17 cellular contexts compared by ENCODE assay signal in the genomic region with DNA sequence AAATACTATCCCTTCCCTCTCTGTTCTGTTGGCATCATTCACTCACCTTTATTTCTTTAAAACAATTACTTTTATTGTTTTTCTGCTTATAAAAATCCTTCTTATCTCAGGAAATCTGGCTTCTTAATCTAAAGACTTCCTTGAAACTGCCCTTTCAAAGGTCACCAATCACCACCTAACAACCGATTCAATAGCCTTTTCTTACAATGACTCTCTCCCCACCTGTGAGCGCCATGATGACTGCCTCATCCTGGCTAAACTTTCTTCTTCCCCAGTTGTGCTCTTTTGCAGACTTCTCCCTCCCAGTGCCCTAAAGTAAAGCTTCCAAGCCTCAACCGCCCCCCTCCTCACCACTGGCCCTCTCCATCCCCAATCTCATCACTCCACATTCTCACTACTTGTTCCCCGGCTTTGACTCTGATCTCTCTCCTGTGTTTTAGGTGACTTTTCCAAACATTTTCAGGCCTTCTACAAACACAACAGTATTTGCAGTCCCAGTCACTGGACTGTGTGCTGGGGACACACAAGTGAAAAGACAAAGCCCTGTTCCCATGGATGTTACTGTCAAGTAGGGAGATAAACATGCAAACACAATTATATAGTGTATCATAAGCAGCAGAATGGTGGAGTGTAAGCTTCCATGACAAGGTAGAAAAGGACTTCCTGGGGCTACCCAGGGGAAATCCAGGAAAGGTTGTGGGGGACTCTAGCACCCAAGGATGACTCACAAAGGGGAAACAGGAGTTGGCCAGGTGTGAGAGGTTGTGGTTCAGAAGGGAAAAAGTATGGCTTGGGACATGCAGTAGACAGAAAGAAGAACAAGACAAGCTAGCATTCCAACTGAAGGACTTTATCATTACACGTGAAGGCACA. TPM values are rescaled to one million over a fixed set of nuclear protein-coding genes. Genes with fewer than 3 reads are reported as not detected.
DNase-seq lines count a peak whose midpoint lies in the region; ATAC-seq and TF ChIP-seq lines count a peak whose summit lies in the region.
"Had no signal": no experiment of that assay in that cellular context is flagged by ENCODE, and none has a peak within 500 bp of the region (broad histone marks: within the 10 kb centered on the region; RNA-seq: fewer than 3 reads in every experiment).

No MANE protein-coding gene starts in this region.

- no peak for ATAC-seq in GM19467 (IDR thresholded peaks at IDR 0.05; ENCODE audit: unreplicated experiment)

- DNase-seq in GM12865 (ENCODE audit: low read depth) = peak; percentile 24
- peak; percentile 18 for DNase-seq in LoVo (ENCODE audit: low spot score)
- DNase-seq in endodermal cell = peak; percentile 65
- DNase-seq in activated T-cell treated with anti-CD3 and anti-CD28 coated beads, Interleukin-2, amount 50 U/mL, for 48 hours = no peak
- no peak for DNase-seq in effector CD4-positive, alpha-beta T cell
- DNase-seq in activated T-cell treated with anti-CD3 and anti-CD28 coated beads, Interleukin-2, amount 50 U/mL, for 1 hour = no peak
- DNase-seq: amygdala, BE2C, islet precursor cell, MM.1S, naive B cell, right lobe of liver had no signal

- peaks cover 9% of the 10 kb centered on the region for H3K4me1 ChIP-seq in endodermal cell (ENCODE audit: control insufficient read depth, insufficient read depth, low read length)
- H3K4me1 ChIP-seq: BE2C had no signal

- H3K4me3 Mint-ChIP-seq in endodermal cell (no peak overlapping the region), nephron (peak overlapping the region in 1 of 3 experiments; percentile 46)
- H3K4me3 Mint-ChIP-seq: dendritic cell treated with granulocyte-macrophage colony-stimulating factor and Interleukin-4, amounts not matched to agents 40 ng/mL and 50 ng/mL, for 4 days; naive B cell; stimulated activated naive CD8-positive, alpha-beta T cell treated with anti-CD3 and anti-CD28 coated beads, Interleukin-15, Interleukin-2, amounts not matched to agents 100 ng/mL and 50 ng/mL, for 24 hours; T-helper 1 cell treated with Interleukin-12 subunit alpha and Interleukin-12 subunit beta and Interleukin-4 antibody, amounts not matched to agents 30 μg/mL and 1 μg/mL, for 36 hours had no signal

- no peaks in the 10 kb centered on the region for H3K27me3 ChIP-seq in endodermal cell (ENCODE audit: control insufficient read depth, insufficient read depth, low read length, poor library complexity, severe bottlenecking)
- H3K27me3 ChIP-seq: right lobe of liver had no signal

- peaks cover 4% of the 10 kb centered on the region for H3K36me3 ChIP-seq in endodermal cell (ENCODE audit: control insufficient read depth, insufficient read depth, low read length)
- H3K36me3 ChIP-seq: BE2C had no signal

- H3K27ac ChIP-seq in endodermal cell (ENCODE audit: low read depth, low read length) = peak overlapping the region; percentile 65
- H3K27ac ChIP-seq: right lobe of liver had no signal

- H3K9me3 ChIP-seq in endodermal cell (ENCODE audit: control insufficient read depth, low read length) = no peaks in the 10 kb centered on the region
- H3K9me3 ChIP-seq: BE2C, right lobe of liver had no signal

- peaks cover 34% of the 10 kb centered on the region for H3K4me1 Mint-ChIP-seq in endodermal cell
- peaks cover 32% of the 10 kb centered on the region for H3K4me1 Mint-ChIP-seq in nephron
- H3K4me1 Mint-ChIP-seq: naive B cell had no signal

- H3K27me3 Mint-ChIP-seq in endodermal cell (ENCODE audit: insufficient read depth) (no peaks in the 10 kb centered on the region), nephron (ENCODE audit: low read depth) (no peaks in the 10 kb centered on the region)
- H3K27me3 Mint-ChIP-seq: dendritic cell treated with granulocyte-macrophage colony-stimulating factor and Interleukin-4, amounts not matched to agents 40 ng/mL and 50 ng/mL, for 4 days; stimulated activated naive CD8-positive, alpha-beta T cell treated with anti-CD3 and anti-CD28 coated beads, Interleukin-15, Interleukin-2, amounts not matched to agents 100 ng/mL and 50 ng/mL, for 24 hours had no signal

- H3K27ac Mint-ChIP-seq in endodermal cell = peak overlapping the region; percentile 83
- H3K27ac Mint-ChIP-seq in nephron = peak overlapping the region; percentile 77 to 80 (median 78)
- H3K27ac Mint-ChIP-seq: dendritic cell treated with granulocyte-macrophage colony-stimulating factor and Interleukin-4, amounts not matched to agents 40 ng/mL and 50 ng/mL, for 4 days; naive B cell; stimulated activated naive CD8-positive, alpha-beta T cell treated with anti-CD3 and anti-CD28 coated beads, Interleukin-15, Interleukin-2, amounts not matched to agents 100 ng/mL and 50 ng/mL, for 24 hours; T-helper 1 cell treated with Interleukin-12 subunit alpha and Interleukin-12 subunit beta and Interleukin-4 antibody, amounts not matched to agents 30 μg/mL and 1 μg/mL, for 36 hours had no signal

- no peak overlapping the region for H3K9ac ChIP-seq in endodermal cell (ENCODE audit: extremely low read depth, low read length, poor library complexity, severe bottlenecking)

- WGBS in endodermal cell (ENCODE audit: insufficient coverage in 1 of 2, insufficient read length in 1 of 2), 2 experiments = 64 to 79% methylated on average over 5 of the region's 5 CpGs

- TF ChIP-seq CTCF in GM12865 (IDR thresholded peaks at IDR 0.05; ENCODE audit: insufficient read depth, low read depth, low read length, missing control alignments) (no peak), endodermal cell (conservative IDR thresholded peaks at IDR 0.05) (no peak), nephron (IDR thresholded peaks at IDR 0.05; ENCODE audit: unreplicated experiment in 3 of 3) (no peak)

- H3K9me3 Mint-ChIP-seq in endodermal cell (no peaks in the 10 kb centered on the region), nephron (no peaks in the 10 kb centered on the region)
- H3K9me3 Mint-ChIP-seq: dendritic cell treated with granulocyte-macrophage colony-stimulating factor and Interleukin-4, amounts not matched to agents 40 ng/mL and 50 ng/mL, for 4 days; naive B cell; stimulated activated naive CD8-positive, alpha-beta T cell treated with anti-CD3 and anti-CD28 coated beads, Interleukin-15, Interleukin-2, amounts not matched to agents 100 ng/mL and 50 ng/mL, for 24 hours; T-helper 1 cell treated with Interleukin-12 subunit alpha and Interleukin-12 subunit beta and Interleukin-4 antibody, amounts not matched to agents 30 μg/mL and 1 μg/mL, for 36 hours had no signal

- H3K36me3 Mint-ChIP-seq in endodermal cell (ENCODE audit: low read depth) (no peaks in the 10 kb centered on the region), nephron (ENCODE audit: low read depth) (no peaks in the 10 kb centered on the region)
- H3K36me3 Mint-ChIP-seq: naive B cell had no signal

- H3K4me3 ChIP-seq in GM12865 (ENCODE audit: low read depth, low read length) (no peak overlapping the region), endodermal cell (ENCODE audit: low read length) (no peak overlapping the region)
- H3K4me3 ChIP-seq: right lobe of liver had no signal

RNA-seq across cellular contexts. Expression of a gene that starts 12.8 kb away (rescaled TPM):
- 10 to 100 TPM; 16.3 to 17.5 TPM for total RNA-seq in endodermal cell
- 37.8 TPM for polyA plus RNA-seq in endodermal cell (2013, experiment 1 of 2)
- polyA plus RNA-seq in endodermal cell (2013, experiment 2 of 2) = 25.3 TPM

Comparison
In these comparisons a context has a peak if more than half of its experiments do, and no peak if none do; other contexts are left out.
1. DNase-seq: peak in GM12865 (single experiment), LoVo (single experiment) and endodermal cell (single experiment); none in activated T-cell treated with anti-CD3 and anti-CD28 coated beads, Interleukin-2, amount 50 U/mL, for 48 hours (0 of 2), effector CD4-positive, alpha-beta T cell (single experiment) and activated T-cell treated with anti-CD3 and anti-CD28 coated beads, Interleukin-2, amount 50 U/mL, for 1 hour (single experiment).